Comparison of ENCODE assay signal across 1 cellular context in genomic region chr6:130426078-130426726, GRCh38.
TF ChIP-seq lines count a peak whose summit lies in the region.

No MANE protein-coding gene starts in this region.

TF ChIP-seq in HCT116, 20 proteins besides CTCF, POLR2A, EP300 and RAD21 (continued from another document):
- no peak for TF ChIP-seq ZBTB33 (IDR thresholded peaks at IDR 0.05; ENCODE audit: extremely low read depth, insufficient replicate concordance, low read length)
- TF ChIP-seq EZH2phosphoT487 (IDR thresholded peaks at IDR 0.05; ENCODE audit: borderline replicate concordance), result no peak
- no peak for TF ChIP-seq ZNF274 (IDR thresholded peaks at IDR 0.05; ENCODE audit: low read depth, low read length)
- TF ChIP-seq POLR2AphosphoS5 (IDR thresholded peaks at IDR 0.05; ENCODE audit: low read depth, low read length), result no peak
- TF ChIP-seq, protein P1, sequence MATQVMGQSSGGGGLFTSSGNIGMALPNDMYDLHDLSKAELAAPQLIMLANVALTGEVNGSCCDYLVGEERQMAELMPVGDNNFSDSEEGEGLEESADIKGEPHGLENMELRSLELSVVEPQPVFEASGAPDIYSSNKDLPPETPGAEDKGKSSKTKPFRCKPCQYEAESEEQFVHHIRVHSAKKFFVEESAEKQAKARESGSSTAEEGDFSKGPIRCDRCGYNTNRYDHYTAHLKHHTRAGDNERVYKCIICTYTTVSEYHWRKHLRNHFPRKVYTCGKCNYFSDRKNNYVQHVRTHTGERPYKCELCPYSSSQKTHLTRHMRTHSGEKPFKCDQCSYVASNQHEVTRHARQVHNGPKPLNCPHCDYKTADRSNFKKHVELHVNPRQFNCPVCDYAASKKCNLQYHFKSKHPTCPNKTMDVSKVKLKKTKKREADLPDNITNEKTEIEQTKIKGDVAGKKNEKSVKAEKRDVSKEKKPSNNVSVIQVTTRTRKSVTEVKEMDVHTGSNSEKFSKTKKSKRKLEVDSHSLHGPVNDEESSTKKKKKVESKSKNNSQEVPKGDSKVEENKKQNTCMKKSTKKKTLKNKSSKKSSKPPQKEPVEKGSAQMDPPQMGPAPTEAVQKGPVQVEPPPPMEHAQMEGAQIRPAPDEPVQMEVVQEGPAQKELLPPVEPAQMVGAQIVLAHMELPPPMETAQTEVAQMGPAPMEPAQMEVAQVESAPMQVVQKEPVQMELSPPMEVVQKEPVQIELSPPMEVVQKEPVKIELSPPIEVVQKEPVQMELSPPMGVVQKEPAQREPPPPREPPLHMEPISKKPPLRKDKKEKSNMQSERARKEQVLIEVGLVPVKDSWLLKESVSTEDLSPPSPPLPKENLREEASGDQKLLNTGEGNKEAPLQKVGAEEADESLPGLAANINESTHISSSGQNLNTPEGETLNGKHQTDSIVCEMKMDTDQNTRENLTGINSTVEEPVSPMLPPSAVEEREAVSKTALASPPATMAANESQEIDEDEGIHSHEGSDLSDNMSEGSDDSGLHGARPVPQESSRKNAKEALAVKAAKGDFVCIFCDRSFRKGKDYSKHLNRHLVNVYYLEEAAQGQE (IDR thresholded peaks at IDR 0.05; ENCODE audit: low read depth), result no peak
- peak; percentile 50; the same call in 1 of the 2 replicates for TF ChIP-seq EGR1 (IDR thresholded peaks at IDR 0.05; ENCODE audit: low read depth)
- TF ChIP-seq FOSL1 (IDR thresholded peaks at IDR 0.05; ENCODE audit: low read depth), result peak; percentile 61
